1 cellular context compared by ENCODE assay signal in the genomic region with DNA sequence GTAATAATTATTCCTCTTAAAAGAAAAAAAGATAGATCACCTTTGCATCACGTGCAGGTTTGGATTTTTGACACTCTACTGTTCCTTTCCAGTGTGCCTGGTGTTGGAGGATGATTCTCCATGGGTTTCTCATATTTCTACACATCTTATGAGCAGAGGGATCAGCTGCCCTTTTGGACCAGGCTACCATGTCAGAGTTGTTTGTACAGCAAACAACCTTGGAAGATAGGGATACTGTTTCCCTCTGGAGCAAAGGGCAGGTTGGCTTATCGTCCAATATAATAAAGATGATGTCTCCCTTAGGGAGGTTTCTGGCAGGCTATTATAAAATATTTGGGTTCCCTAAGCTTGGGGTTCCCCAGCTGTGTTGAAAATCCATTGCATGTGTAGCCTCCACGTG.
A peak's percentile ranks its signal among the peaks of the same experiment; 100 is the strongest.
TF ChIP-seq lines count a peak whose summit lies in the region.

No MANE protein-coding gene starts in this region.

TF ChIP-seq in HepG2, 621 proteins besides CTCF, POLR2A, EP300 and RAD21 (continued from another document and continues in another):
- TF ChIP-seq, protein P1, sequence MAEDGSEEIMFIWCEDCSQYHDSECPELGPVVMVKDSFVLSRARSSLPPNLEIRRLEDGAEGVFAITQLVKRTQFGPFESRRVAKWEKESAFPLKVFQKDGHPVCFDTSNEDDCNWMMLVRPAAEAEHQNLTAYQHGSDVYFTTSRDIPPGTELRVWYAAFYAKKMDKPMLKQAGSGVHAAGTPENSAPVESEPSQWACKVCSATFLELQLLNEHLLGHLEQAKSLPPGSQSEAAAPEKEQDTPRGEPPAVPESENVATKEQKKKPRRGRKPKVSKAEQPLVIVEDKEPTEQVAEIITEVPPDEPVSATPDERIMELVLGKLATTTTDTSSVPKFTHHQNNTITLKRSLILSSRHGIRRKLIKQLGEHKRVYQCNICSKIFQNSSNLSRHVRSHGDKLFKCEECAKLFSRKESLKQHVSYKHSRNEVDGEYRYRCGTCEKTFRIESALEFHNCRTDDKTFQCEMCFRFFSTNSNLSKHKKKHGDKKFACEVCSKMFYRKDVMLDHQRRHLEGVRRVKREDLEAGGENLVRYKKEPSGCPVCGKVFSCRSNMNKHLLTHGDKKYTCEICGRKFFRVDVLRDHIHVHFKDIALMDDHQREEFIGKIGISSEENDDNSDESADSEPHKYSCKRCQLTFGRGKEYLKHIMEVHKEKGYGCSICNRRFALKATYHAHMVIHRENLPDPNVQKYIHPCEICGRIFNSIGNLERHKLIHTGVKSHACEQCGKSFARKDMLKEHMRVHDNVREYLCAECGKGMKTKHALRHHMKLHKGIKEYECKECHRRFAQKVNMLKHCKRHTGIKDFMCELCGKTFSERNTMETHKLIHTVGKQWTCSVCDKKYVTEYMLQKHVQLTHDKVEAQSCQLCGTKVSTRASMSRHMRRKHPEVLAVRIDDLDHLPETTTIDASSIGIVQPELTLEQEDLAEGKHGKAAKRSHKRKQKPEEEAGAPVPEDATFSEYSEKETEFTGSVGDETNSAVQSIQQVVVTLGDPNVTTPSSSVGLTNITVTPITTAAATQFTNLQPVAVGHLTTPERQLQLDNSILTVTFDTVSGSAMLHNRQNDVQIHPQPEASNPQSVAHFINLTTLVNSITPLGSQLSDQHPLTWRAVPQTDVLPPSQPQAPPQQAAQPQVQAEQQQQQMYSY (CRISPR knock-in tag; IDR thresholded peaks at IDR 0.05) = no peak
- TF ChIP-seq GATAD2A (CRISPR knock-in tag; IDR thresholded peaks at IDR 0.05) (peak; percentile 83), ZMYM4 (CRISPR knock-in tag; IDR thresholded peaks at IDR 0.05) (peak; percentile 63; the same call in 1 of the 2 replicates), NFKBIZ (CRISPR knock-in tag; IDR thresholded peaks at IDR 0.05) (no peak), ZFX (CRISPR knock-in tag; IDR thresholded peaks at IDR 0.05; ENCODE audit: low read depth) (no peak), PITX1 (CRISPR knock-in tag; IDR thresholded peaks at IDR 0.05) (no peak), RBM22 (optimal IDR thresholded peaks at IDR 0.05; ENCODE audit: low read length) (no peak), ZNF44 (CRISPR knock-in tag; IDR thresholded peaks at IDR 0.05) (no peak), ZBTB43 (CRISPR knock-in tag; conservative IDR thresholded peaks at IDR 0.05) (no peak), ZNF17 (CRISPR knock-in tag; IDR thresholded peaks at IDR 0.05) (no peak), ZNF710 (CRISPR knock-in tag; IDR thresholded peaks at IDR 0.05; ENCODE audit: borderline replicate concordance) (no peak), NFYC (CRISPR knock-in tag; IDR thresholded peaks at IDR 0.05) (no peak), HNF4G (IDR thresholded peaks at IDR 0.05; ENCODE audit: borderline replicate concordance, low read depth, low read length) (peak; percentile 88), HNF4G (CRISPR knock-in tag; IDR thresholded peaks at IDR 0.05; ENCODE audit: borderline replicate concordance, low read depth) (0 out of 2 replicates have a peak, but pooled peaks have one; percentile 15), ZNF543 (CRISPR knock-in tag; IDR thresholded peaks at IDR 0.05) (no peak), NR2F2 (IDR thresholded peaks at IDR 0.05; ENCODE audit: borderline replicate concordance, low read depth) (no peak), IRF2 (CRISPR knock-in tag; IDR thresholded peaks at IDR 0.05) (no peak), JDP2 (CRISPR knock-in tag; IDR thresholded peaks at IDR 0.05; ENCODE audit: borderline replicate concordance) (no peak), SALL1 (CRISPR knock-in tag; IDR thresholded peaks at IDR 0.05) (peak; percentile 27; the same call in 1 of the 2 replicates), NCOR1 (IDR thresholded peaks at IDR 0.05; ENCODE audit: borderline replicate concordance, low read length) (no peak), MYC (CRISPR knock-in tag; IDR thresholded peaks at IDR 0.05; ENCODE audit: borderline replicate concordance) (no peak), KDM5A (IDR thresholded peaks at IDR 0.05; ENCODE audit: borderline replicate concordance, low read length) (no peak), NCOA1 (CRISPR knock-in tag; IDR thresholded peaks at IDR 0.05) (no peak), ZNF260 (CRISPR knock-in tag; IDR thresholded peaks at IDR 0.05; ENCODE audit: borderline replicate concordance, low read depth) (no peak), HIVEP1 (CRISPR knock-in tag; IDR thresholded peaks at IDR 0.05) (no peak), TCF7 (IDR thresholded peaks at IDR 0.05; ENCODE audit: low read depth) (no peak), NFATC3 (CRISPR knock-in tag; IDR thresholded peaks at IDR 0.05) (no peak), ZNF234 (CRISPR knock-in tag; conservative IDR thresholded peaks at IDR 0.05) (no peak), FOXM1 (CRISPR knock-in tag; IDR thresholded peaks at IDR 0.05) (no peak), ZNF550 (CRISPR knock-in tag; IDR thresholded peaks at IDR 0.05; ENCODE audit: borderline replicate concordance) (no peak), FOSL1 (CRISPR knock-in tag; IDR thresholded peaks at IDR 0.05; ENCODE audit: borderline replicate concordance) (no peak), NKX3-1 (CRISPR knock-in tag; IDR thresholded peaks at IDR 0.05) (no peak), ZNF552 (CRISPR knock-in tag; IDR thresholded peaks at IDR 0.05; ENCODE audit: borderline replicate concordance) (no peak), GLMP (CRISPR knock-in tag; IDR thresholded peaks at IDR 0.05; ENCODE audit: borderline replicate concordance) (no peak), ZC3H13 (CRISPR knock-in tag; IDR thresholded peaks at IDR 0.05) (no peak), ZNF530 (CRISPR knock-in tag; IDR thresholded peaks at IDR 0.05; ENCODE audit: low read depth) (no peak), HOXD1 (CRISPR knock-in tag; IDR thresholded peaks at IDR 0.05) (no peak), ZNF510 (CRISPR knock-in tag; IDR thresholded peaks at IDR 0.05; ENCODE audit: low read depth) (no peak), HDAC2 (CRISPR knock-in tag; IDR thresholded peaks at IDR 0.05) (peak; percentile 58), ZNF891 (CRISPR knock-in tag; IDR thresholded peaks at IDR 0.05) (no peak), NR2F6 (IDR thresholded peaks at IDR 0.05) (peak; percentile 16; the same call in 1 of the 2 replicates), NR2F6 (CRISPR knock-in tag; IDR thresholded peaks at IDR 0.05) (no peak)
- TF ChIP-seq, protein P2, sequence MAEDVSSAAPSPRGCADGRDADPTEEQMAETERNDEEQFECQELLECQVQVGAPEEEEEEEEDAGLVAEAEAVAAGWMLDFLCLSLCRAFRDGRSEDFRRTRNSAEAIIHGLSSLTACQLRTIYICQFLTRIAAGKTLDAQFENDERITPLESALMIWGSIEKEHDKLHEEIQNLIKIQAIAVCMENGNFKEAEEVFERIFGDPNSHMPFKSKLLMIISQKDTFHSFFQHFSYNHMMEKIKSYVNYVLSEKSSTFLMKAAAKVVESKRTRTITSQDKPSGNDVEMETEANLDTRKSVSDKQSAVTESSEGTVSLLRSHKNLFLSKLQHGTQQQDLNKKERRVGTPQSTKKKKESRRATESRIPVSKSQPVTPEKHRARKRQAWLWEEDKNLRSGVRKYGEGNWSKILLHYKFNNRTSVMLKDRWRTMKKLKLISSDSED (CRISPR knock-in tag; IDR thresholded peaks at IDR 0.05) = no peak
- TF ChIP-seq, protein P3, sequence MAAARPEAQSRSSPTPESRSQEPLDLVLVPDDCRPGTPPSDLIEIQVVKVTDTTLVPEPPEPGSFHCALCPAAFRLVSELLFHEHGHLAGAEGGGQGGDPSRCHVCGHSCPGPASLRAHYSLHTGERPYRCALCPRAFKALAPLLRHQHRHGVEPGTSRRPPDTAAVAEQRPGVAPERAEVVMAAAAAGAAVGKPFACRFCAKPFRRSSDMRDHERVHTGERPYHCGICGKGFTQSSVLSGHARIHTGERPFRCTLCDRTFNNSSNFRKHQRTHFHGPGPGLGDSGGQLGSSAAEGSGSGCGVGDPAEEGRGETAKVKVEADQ (CRISPR knock-in tag; IDR thresholded peaks at IDR 0.05; ENCODE audit: borderline replicate concordance) = no peak
- TF ChIP-seq, protein P4, sequence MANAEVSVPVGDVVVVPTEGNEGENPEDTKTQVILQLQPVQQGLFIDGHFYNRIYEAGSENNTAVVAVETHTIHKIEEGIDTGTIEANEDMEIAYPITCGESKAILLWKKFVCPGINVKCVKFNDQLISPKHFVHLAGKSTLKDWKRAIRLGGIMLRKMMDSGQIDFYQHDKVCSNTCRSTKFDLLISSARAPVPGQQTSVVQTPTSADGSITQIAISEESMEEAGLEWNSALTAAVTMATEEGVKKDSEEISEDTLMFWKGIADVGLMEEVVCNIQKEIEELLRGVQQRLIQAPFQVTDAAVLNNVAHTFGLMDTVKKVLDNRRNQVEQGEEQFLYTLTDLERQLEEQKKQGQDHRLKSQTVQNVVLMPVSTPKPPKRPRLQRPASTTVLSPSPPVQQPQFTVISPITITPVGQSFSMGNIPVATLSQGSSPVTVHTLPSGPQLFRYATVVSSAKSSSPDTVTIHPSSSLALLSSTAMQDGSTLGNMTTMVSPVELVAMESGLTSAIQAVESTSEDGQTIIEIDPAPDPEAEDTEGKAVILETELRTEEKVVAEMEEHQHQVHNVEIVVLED (CRISPR knock-in tag; IDR thresholded peaks at IDR 0.05; ENCODE audit: borderline replicate concordance) = no peak
- TF ChIP-seq, protein P5, sequence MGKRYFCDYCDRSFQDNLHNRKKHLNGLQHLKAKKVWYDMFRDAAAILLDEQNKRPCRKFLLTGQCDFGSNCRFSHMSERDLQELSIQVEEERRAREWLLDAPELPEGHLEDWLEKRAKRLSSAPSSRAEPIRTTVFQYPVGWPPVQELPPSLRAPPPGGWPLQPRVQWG (CRISPR knock-in tag; IDR thresholded peaks at IDR 0.05; ENCODE audit: borderline replicate concordance, low read depth) = no peak
- TF ChIP-seq, protein P6, sequence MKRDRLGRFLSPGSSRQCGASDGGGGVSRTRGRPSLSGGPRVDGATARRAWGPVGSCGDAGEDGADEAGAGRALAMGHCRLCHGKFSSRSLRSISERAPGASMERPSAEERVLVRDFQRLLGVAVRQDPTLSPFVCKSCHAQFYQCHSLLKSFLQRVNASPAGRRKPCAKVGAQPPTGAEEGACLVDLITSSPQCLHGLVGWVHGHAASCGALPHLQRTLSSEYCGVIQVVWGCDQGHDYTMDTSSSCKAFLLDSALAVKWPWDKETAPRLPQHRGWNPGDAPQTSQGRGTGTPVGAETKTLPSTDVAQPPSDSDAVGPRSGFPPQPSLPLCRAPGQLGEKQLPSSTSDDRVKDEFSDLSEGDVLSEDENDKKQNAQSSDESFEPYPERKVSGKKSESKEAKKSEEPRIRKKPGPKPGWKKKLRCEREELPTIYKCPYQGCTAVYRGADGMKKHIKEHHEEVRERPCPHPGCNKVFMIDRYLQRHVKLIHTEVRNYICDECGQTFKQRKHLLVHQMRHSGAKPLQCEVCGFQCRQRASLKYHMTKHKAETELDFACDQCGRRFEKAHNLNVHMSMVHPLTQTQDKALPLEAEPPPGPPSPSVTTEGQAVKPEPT (CRISPR knock-in tag; IDR thresholded peaks at IDR 0.05; ENCODE audit: low read depth) = no peak
- TF ChIP-seq, protein P7, sequence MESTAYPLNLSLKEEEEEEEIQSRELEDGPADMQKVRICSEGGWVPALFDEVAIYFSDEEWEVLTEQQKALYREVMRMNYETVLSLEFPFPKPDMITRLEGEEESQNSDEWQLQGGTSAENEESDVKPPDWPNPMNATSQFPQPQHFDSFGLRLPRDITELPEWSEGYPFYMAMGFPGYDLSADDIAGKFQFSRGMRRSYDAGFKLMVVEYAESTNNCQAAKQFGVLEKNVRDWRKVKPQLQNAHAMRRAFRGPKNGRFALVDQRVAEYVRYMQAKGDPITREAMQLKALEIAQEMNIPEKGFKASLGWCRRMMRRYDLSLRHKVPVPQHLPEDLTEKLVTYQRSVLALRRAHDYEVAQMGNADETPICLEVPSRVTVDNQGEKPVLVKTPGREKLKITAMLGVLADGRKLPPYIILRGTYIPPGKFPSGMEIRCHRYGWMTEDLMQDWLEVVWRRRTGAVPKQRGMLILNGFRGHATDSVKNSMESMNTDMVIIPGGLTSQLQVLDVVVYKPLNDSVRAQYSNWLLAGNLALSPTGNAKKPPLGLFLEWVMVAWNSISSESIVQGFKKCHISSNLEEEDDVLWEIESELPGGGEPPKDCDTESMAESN (CRISPR knock-in tag; conservative IDR thresholded peaks at IDR 0.05) = no peak
- TF ChIP-seq, protein P8, sequence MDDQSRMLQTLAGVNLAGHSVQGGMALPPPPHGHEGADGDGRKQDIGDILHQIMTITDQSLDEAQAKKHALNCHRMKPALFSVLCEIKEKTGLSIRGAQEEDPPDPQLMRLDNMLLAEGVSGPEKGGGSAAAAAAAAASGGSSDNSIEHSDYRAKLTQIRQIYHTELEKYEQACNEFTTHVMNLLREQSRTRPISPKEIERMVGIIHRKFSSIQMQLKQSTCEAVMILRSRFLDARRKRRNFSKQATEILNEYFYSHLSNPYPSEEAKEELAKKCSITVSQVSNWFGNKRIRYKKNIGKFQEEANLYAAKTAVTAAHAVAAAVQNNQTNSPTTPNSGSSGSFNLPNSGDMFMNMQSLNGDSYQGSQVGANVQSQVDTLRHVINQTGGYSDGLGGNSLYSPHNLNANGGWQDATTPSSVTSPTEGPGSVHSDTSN (CRISPR knock-in tag; IDR thresholded peaks at IDR 0.05; ENCODE audit: borderline replicate concordance) = no peak
